Comparison of ENCODE assay signal across 8 cellular contexts in genomic region chr9:41074356-41074942, GRCh38. TPM values are rescaled to one million over a fixed set of nuclear protein-coding genes. Genes with fewer than 3 reads are reported as not detected.
DNase-seq lines count a peak whose midpoint lies in the region; ATAC-seq, FAIRE-seq and TF ChIP-seq lines count a peak whose summit lies in the region.
"Not testable (repeated sequence)": the region's sequence is repeated elsewhere in the genome, so short reads cannot be mapped to it uniquely, and the experiment has no call there.

No MANE protein-coding gene starts in this region.

- not testable (repeated sequence) for H4K20me1 ChIP-seq in K562 (replicated peaks; ENCODE audit: control insufficient read depth, insufficient read depth, low read length)

- not testable (repeated sequence) for TF ChIP-seq RAD21 in K562 (CRISPR knock-in tag; conservative IDR thresholded peaks at IDR 0.05 in 1 of 2, IDR thresholded peaks at IDR 0.05 in 1 of 2)

- H3K27me3 Mint-ChIP-seq in Calu3 (ENCODE audit: unreplicated experiment), result peaks cover 14% of the 10 kb centered on the region

- intact Hi-C loops in Calu3 (cut with micrococcal nuclease; ENCODE audit: unreplicated experiment); K562 (cut with micrococcal nuclease): not testable (repeated sequence)

- H3K27me3 ChIP-seq in K562 (ENCODE audit: control insufficient read depth in 2 of 2, insufficient read depth in 2 of 2, low read length in 2 of 2); stomach smooth muscle (ENCODE audit: control insufficient read depth in 1 of 2, insufficient read depth in 2 of 2, low read length in 2 of 2): not testable (repeated sequence)
- peaks cover 70% of the 10 kb centered on the region for H3K27me3 ChIP-seq in cardiac muscle cell

- ATAC-seq in GM21367 (IDR thresholded peaks at IDR 0.05; ENCODE audit: unreplicated experiment) (peak; percentile 66), HG03159 (IDR thresholded peaks at IDR 0.05; ENCODE audit: unreplicated experiment) (peak; percentile 76), K562 (peak; percentile 69)

- peaks cover 23% of the 10 kb centered on the region for H3K36me3 Mint-ChIP-seq in Calu3 (ENCODE audit: insufficient read depth, unreplicated experiment)

- peak overlapping the region; percentile 82 for H3K4me3 Mint-ChIP-seq in Calu3 (ENCODE audit: low read depth, unreplicated experiment)

- not testable (repeated sequence) for H3K4me1 Mint-ChIP-seq in Calu3 (ENCODE audit: low read depth, unreplicated experiment)

- POLR2A ChIA-PET in K562 (lab: Yijun Ruan, JAX), result not testable (repeated sequence)

- TF ChIP-seq CTCF in Calu3 (IDR thresholded peaks at IDR 0.05; ENCODE audit: unreplicated experiment); K562 (IDR thresholded peaks at IDR 0.05 in 2 of 3, conservative IDR thresholded peaks at IDR 0.05 in 1 of 3; ENCODE audit: insufficient read depth in 2 of 3, low read depth in 1 of 3, low read length in 3 of 3); cardiac muscle cell (IDR thresholded peaks at IDR 0.05; ENCODE audit: low read depth, low read length): not testable (repeated sequence)

- WGBS in K562 (ENCODE audit: insufficient coverage, low coverage, missing lambda C conversion rate), result 14% methylated on average over 16 of the region's 63 CpGs

- not testable (repeated sequence) for FAIRE-seq in K562 (lab: Jason Lieb, UNC)

- not testable (repeated sequence) for H3K9me3 Mint-ChIP-seq in Calu3 (ENCODE audit: low read depth, unreplicated experiment)

- not testable (repeated sequence) for H3K36me3 ChIP-seq in K562 (ENCODE audit: control insufficient read depth, insufficient read depth, low read length); cardiac muscle cell; stomach smooth muscle (ENCODE audit: control insufficient read depth in 2 of 2, insufficient read depth in 2 of 2, low read length in 2 of 2)

- H3K27ac ChIP-seq in K562 (ENCODE audit: extremely low read depth, low read depth, low read length); cardiac muscle cell; stomach smooth muscle (ENCODE audit: low read length): not testable (repeated sequence)

- CTCF ChIA-PET in Calu3 (lab: Charles Lee); K562 (lab: Yijun Ruan, JAX; ENCODE audit: low intra/inter-chr PET ratio): not testable (repeated sequence)

- BruUV-seq in Calu3 (replicated peaks; lab: Mats Ljungman, UMichigan); K562 (replicated peaks; lab: Mats Ljungman, UMichigan): not testable (repeated sequence)

- not testable (repeated sequence) for H3K79me2 ChIP-seq in K562 (ENCODE audit: control insufficient read depth, insufficient read depth, low read length)

- peak overlapping the region; percentile 31 for H3K4me3 ChIP-seq in K562
- H3K4me3 ChIP-seq in cardiac muscle cell, result peak overlapping the region; percentile 47
- peak overlapping the region; percentile 53 to 70 for H3K4me3 ChIP-seq in stomach smooth muscle (ENCODE audit: low read length in 2 of 2)

- not testable (repeated sequence) for H3K9me3 ChIP-seq in K562 (replicated peaks; ENCODE audit: control insufficient read depth, insufficient read depth, low read depth, low read length); cardiac muscle cell (ENCODE audit: low read depth); stomach smooth muscle (ENCODE audit: control insufficient read depth in 2 of 2, low read length in 2 of 2)

- in situ Hi-C loops in K562 (cut with MboI), result not testable (repeated sequence)

- not testable (repeated sequence) for H3K9me1 ChIP-seq in K562 (ENCODE audit: control insufficient read depth, insufficient read depth, low read length)

- not testable (repeated sequence) for H2AFZ ChIP-seq in K562 (ENCODE audit: low read depth, low read length)

- not testable (repeated sequence) for H3K9ac ChIP-seq in K562 (ENCODE audit: insufficient read depth in 1 of 2, low read depth in 2 of 2, low read length in 2 of 2)
- peak overlapping the region in 1 of 2 donors; percentile 38 for H3K9ac ChIP-seq in stomach smooth muscle (ENCODE audit: low read length in 2 of 2)

- peak; percentile 46 for DNase-seq in Calu3
- peak; percentile 14 for DNase-seq in SW480 (ENCODE audit: low spot score)
- peak in 2 of 4 experiments; percentile 2 to 4 for DNase-seq in K562 (ENCODE audit: extremely low read depth in 1 of 4, low spot score in 3 of 4)
- peak; percentile 14 to 32 for DNase-seq in cardiac muscle cell (ENCODE audit: low read depth in 1 of 2, low spot score in 1 of 2)
- peak; percentile 82 for DNase-seq in myocyte (ENCODE audit: low read depth)

- peak overlapping the region; percentile 95 for H3K27ac Mint-ChIP-seq in Calu3 (ENCODE audit: unreplicated experiment)

- not testable (repeated sequence) for TF ChIP-seq POLR2A in K562 (conservative IDR thresholded peaks at IDR 0.05)

- TF ChIP-seq EP300 in K562 (IDR thresholded peaks at IDR 0.05; ENCODE audit: low read length), result not testable (repeated sequence)

- H3K4me1 ChIP-seq in K562 (replicated peaks in 1 of 2; ENCODE audit: control insufficient read depth in 2 of 2, insufficient read depth in 2 of 2, low read length in 2 of 2), result peaks cover 0 to 12% of the 10 kb centered on the region in 2 experiments; a peak in 2 of 5 replicates
- not testable (repeated sequence) for H3K4me1 ChIP-seq in cardiac muscle cell (ENCODE audit: low read depth); stomach smooth muscle (ENCODE audit: control insufficient read depth, insufficient read depth, low read length)

- H3K4me2 ChIP-seq in K562 (ENCODE audit: insufficient read depth, low read length), result peak overlapping the region; percentile 25; the same call in 1 of the 2 replicates

RNA-seq across cellular contexts. Expression of gene FOXD4L6, which starts 54.0 kb away (rescaled TPM):
- total RNA-seq in Calu3 (2022) (0.28 TPM in 1 of 2 replicates, not detected in the other), K562 (2014; rRNA removed) (not detected in 2 replicates), K562 (2014; rRNA removed; fragmentation: Illumina TruSeq; extraction: Trizol) (not detected in 2 replicates), K562 (2015; rRNA removed; fragmentation: Illumina TruSeq; extraction: Trizol) (not detected in 2 replicates), K562 (2021) (not detected in 2 replicates), cardiac muscle cell (0.60 TPM in 1 of 2 replicates, not detected in the other), myocyte (0.05 TPM in 1 of 2 replicates, not detected in the other)
- total RNA-seq in K562 (2011; cell fraction: chromatin; rRNA removed; ENCODE audit: low replicate concordance), result 0.32 and 0.53 TPM in 2 replicates
- 0.33 TPM in 1 of 2 replicates, not detected in the other for total RNA-seq in K562 (2011; cell fraction: nucleolus; rRNA removed)
- total RNA-seq in K562 (2011; cell fraction: nucleoplasm; rRNA removed), result 0.22 TPM in 1 of 2 replicates, not detected in the other
- polyA plus RNA-seq in K562 (2011; rRNA removed) (not detected in 2 replicates), K562 (2014; fragmentation: Illumina TruSeq; extraction: Trizol) (not detected in 2 replicates), K562 (2014; fragmentation: Nextera tagmentation; extraction: Ambion mirVana) (not detected), K562 (2014; rRNA removed) (not detected in 2 replicates), cardiac muscle cell (0.23 TPM in 1 of 2 replicates, not detected in the other)
- 0.06 TPM in 1 of 2 replicates, not detected in the other for polyA plus RNA-seq in K562 (2011; cell fraction: cytosol; rRNA removed)
- 0.17 TPM in 1 of 2 replicates, not detected in the other for polyA plus RNA-seq in K562 (2011; cell fraction: nucleus; rRNA removed)
- 0.08 TPM in 1 of 2 replicates, not detected in the other for polyA plus RNA-seq in K562 (2012)
- not detected in 2 replicates for polyA minus RNA-seq in K562 (2011; rRNA and poly(A)+ RNA removed)
- polyA minus RNA-seq in K562 (2011; cell fraction: cytosol; rRNA and poly(A)+ RNA removed), result not detected in 2 replicates
- 0.40 and 0.44 TPM in 2 replicates for polyA minus RNA-seq in K562 (2011; cell fraction: nucleus; rRNA and poly(A)+ RNA removed)
- 0.08 TPM for polyA plus RNA-seq in myocyte (2012)
